8 cellular contexts compared by ENCODE assay signal in the genomic region with DNA sequence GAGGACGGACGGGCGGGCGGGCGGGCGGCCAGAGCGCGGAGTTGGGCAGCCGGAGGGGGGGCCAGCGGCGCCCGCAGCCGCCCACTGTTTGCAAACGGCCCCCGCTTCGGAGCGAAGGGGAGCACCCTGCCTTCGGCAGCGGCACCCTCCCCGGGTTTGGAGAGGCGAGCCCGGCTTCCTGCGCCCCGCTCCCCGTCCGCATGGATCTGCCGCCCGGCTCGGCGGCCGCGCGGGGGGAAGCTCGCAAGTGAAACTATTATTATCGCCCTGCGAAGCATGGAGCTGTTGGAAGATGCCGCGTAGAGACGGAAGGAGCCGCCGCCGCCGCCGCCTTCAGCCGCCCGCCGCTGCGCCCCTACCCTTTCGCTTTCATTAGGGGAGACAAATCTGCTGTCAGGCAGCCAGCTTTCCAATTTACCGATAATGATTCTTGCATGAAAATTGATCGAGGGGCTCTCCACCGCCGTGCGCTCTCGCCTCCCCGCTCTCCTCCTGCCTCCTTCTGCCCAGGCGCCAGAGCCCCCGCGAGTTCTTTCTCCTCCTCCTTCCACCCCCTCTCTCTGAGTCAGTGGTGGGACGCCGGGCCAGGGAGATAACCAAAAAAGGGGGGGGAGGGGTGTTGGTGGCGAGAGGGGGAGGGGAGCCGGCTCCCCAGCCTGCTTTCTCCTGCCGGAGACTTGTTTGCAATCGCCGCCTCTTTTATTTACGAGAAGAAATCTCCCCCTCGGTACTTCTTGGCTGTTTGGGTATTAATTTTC. TPM values are rescaled to one million over a fixed set of nuclear protein-coding genes. Genes with fewer than 3 reads are reported as not detected.
DNase-seq lines count a peak whose midpoint lies in the region; ATAC-seq, FAIRE-seq and TF ChIP-seq lines count a peak whose summit lies in the region.

No MANE protein-coding gene starts in this region.

- DNase-seq in DMS153 treated with DMSO at 0.1 percent for 48 hours (lab: John Stamatoyannopoulos, UW; ENCODE audit: unreplicated experiment), result peak; percentile 65
- DNase-seq in LNCaP clone FGC (ENCODE audit: low read depth), result no peak
- DNase-seq in WERI-Rb-1, result no peak
- peak; percentile 29 for DNase-seq in bronchial epithelial cell (ENCODE audit: low read depth)
- peak; percentile 67 for DNase-seq in kidney tubule cell (ENCODE audit: low spot score)
- peak; percentile 50 to 53 for DNase-seq in stimulated activated CD4-positive, alpha-beta T cell treated with anti-CD3 and anti-CD28 coated beads, Interleukin-2, amount 100 ng/mL, for 48 hours
- no peak for DNase-seq in inferior parietal cortex (ENCODE audit: extremely low spot score)

- H3K27me3 ChIP-seq in WERI-Rb-1 (ENCODE audit: insufficient read depth, low read depth, severe bottlenecking) (no peaks in the 10 kb centered on the region), bronchial epithelial cell (ENCODE audit: control insufficient read depth, insufficient read depth, low read length) (no peaks in the 10 kb centered on the region)

- H3K9me3 ChIP-seq in WERI-Rb-1 (ENCODE audit: severe bottlenecking), result no peaks in the 10 kb centered on the region

- no peak for FAIRE-seq in bronchial epithelial cell (lab: Jason Lieb, UNC)

- no peak for ATAC-seq in HG02623 (IDR thresholded peaks at IDR 0.05; ENCODE audit: unreplicated experiment)

- H3K4me3 ChIP-seq in LNCaP clone FGC (ENCODE audit: low read depth, low read length) (peak overlapping the region; percentile 87), WERI-Rb-1 (ENCODE audit: low read depth, low read length) (peak overlapping the region; percentile 74), bronchial epithelial cell (ENCODE audit: low read depth, low read length) (peak overlapping the region; percentile 49)

- peak overlapping the region; percentile 90 for H3K27ac ChIP-seq in WERI-Rb-1

- H3K36me3 ChIP-seq in WERI-Rb-1 (peaks cover 4% of the 10 kb centered on the region; the same call in 1 of the 2 replicates), bronchial epithelial cell (ENCODE audit: control insufficient read depth, insufficient read depth, low read length) (no peaks in the 10 kb centered on the region)

- TF ChIP-seq CTCF in LNCaP clone FGC (IDR thresholded peaks at IDR 0.05; ENCODE audit: control insufficient read depth, extremely low read depth, insufficient read depth) (no peak), WERI-Rb-1 (IDR thresholded peaks at IDR 0.05; ENCODE audit: low read depth, low read length) (no peak), bronchial epithelial cell (IDR thresholded peaks at IDR 0.05; ENCODE audit: insufficient read depth, low read length, severe bottlenecking) (no peak)

RNA-seq across cellular contexts. Expression of a gene that starts 58.2 kb away (rescaled TPM):
- 12.9 and 25.5 TPM in 2 replicates for total RNA-seq in bronchial epithelial cell

Comparison
In these comparisons a context has a peak if more than half of its experiments do, and no peak if none do; other contexts are left out.
1. DNase-seq: peak in DMS153 treated with DMSO at 0.1 percent for 48 hours (single experiment), bronchial epithelial cell (single experiment), kidney tubule cell (single experiment) and stimulated activated CD4-positive, alpha-beta T cell treated with anti-CD3 and anti-CD28 coated beads, Interleukin-2, amount 100 ng/mL, for 48 hours (2 of 2); none in LNCaP clone FGC (single experiment), WERI-Rb-1 (single experiment) and inferior parietal cortex (single experiment).
2. Peak in every context shown above with its lines, with median percentiles within 50 percentile points of each other: H3K4me3 ChIP-seq.